ENCODE assay signal across 19 cellular contexts in the genomic region with DNA sequence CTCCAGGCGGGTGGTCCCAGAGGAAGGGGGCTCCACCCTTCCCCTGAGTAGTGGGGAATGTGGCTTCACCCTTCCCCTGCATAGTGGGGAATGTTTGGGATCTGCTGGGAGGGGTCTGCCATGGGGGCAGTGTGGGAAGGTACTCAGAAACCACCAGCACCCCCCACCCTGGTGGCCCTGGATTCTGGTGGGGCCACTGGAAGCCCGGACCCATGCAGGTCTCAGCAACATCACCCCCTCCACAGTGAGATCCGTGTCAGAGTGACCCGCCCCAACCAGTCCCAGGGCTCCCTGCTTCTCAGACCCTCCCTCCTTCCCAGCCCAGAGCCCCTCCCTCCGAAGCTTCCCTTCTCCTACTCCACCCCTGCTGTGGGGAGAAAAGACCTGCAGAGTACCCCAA. TPM values are rescaled to one million over a fixed set of nuclear protein-coding genes. Genes with fewer than 3 reads are reported as not detected.
DNase-seq lines count a peak whose midpoint lies in the region; ATAC-seq and TF ChIP-seq lines count a peak whose summit lies in the region.
"Had no signal": no experiment of that assay in that cellular context is flagged by ENCODE, and none has a peak within 500 bp of the region (broad histone marks: within the 10 kb centered on the region; RNA-seq: fewer than 3 reads in every experiment).

No MANE protein-coding gene starts in this region.

- no peaks in the 10 kb centered on the region for H3K9me2 ChIP-seq in DOHH2 (replicated peaks; ENCODE audit: control insufficient read depth, low read length)

- no peaks in the 10 kb centered on the region for H3K27me3 Mint-ChIP-seq in activated B cell treated with CpG ODN at 0.5 μM for 24 hours
- no peaks in the 10 kb centered on the region for H3K27me3 Mint-ChIP-seq in activated CD4-positive, alpha-beta T cell treated with anti-CD3 and anti-CD28 coated beads for 36 hours

- peaks cover 8% of the 10 kb centered on the region for H3K36me3 ChIP-seq in DOHH2 (ENCODE audit: control insufficient read depth, low read length)
- no peaks in the 10 kb centered on the region for H3K36me3 ChIP-seq in H7 (replicated peaks; ENCODE audit: control insufficient read depth, insufficient read depth, low read length)
- H3K36me3 ChIP-seq in spleen, result no peaks in the 10 kb centered on the region

- CTCF ChIA-PET in activated B cell treated with CpG ODN at 0.5 μM for 24 hours (lab: Charles Lee), result no interaction called here
- CTCF ChIA-PET in activated CD4-positive, alpha-beta T cell treated with anti-CD3 and anti-CD28 coated beads for 36 hours (lab: Charles Lee), result no interaction called here

- H3K27me3 ChIP-seq in DOHH2 (ENCODE audit: control insufficient read depth, low read length) (no peaks in the 10 kb centered on the region), H7 (ENCODE audit: control insufficient read depth, insufficient read depth, low read length) (no peaks in the 10 kb centered on the region), spleen (replicated peaks in 1 of 7) (peaks cover 0 to 20% (median 5%) of the 10 kb centered on the region in 7 donors)

- in situ Hi-C loops in G401 (cut with HindIII; ENCODE audit: low sequenced_read_pairs), result no loop called here

- H3K4me1 ChIP-seq in DOHH2 (ENCODE audit: control insufficient read depth, low read length), result peaks cover 78% of the 10 kb centered on the region
- peaks cover 12 to 65% (median 57%) of the 10 kb centered on the region in 6 donors for H3K4me1 ChIP-seq in spleen

- no peaks in the 10 kb centered on the region for H4K20me1 ChIP-seq in DOHH2 (ENCODE audit: control insufficient read depth, insufficient read depth, low read depth, low read length)

- intact Hi-C loops in activated B cell treated with CpG ODN at 0.5 μM for 24 hours (cut with micrococcal nuclease) (loop anchor here (2.0 kb wide), 1 partner anchor 268 kb away; no protein-coding TSS in a partner anchor), spleen (cut with DNase I; ENCODE audit: low total_unique reads) (no loop called here)
- intact Hi-C loops in activated CD4-positive, alpha-beta T cell treated with anti-CD3 and anti-CD28 coated beads for 36 hours (cut with DNase I, micrococcal nuclease), result no loop called here

- 47 to 75% (median 70%) methylated on average over 4 to 5 of the region's 5 CpGs for WGBS in spleen, 5 donors

- DNase-seq in H7, result peak; percentile 68
- no peak for DNase-seq in activated B cell treated with CpG ODN at 0.5 μM for 24 hours
- peak; percentile 76 for DNase-seq in spleen
- DNase-seq in G401 (ENCODE audit: low spot score), result no peak
- no peak for DNase-seq in activated CD4-positive, alpha-beta T cell treated with anti-CD3 and anti-CD28 coated beads, Interleukin-2, amount 50 U/mL, for 1 hour
- DNase-seq in activated CD4-positive, alpha-beta T cell treated with anti-CD3 and anti-CD28 coated beads for 36 hours, result no peak
- DNase-seq: CD4-positive, alpha-beta memory T cell; DND-41; H9; NCI-H1105; NCI-H146; NCI-H2029 treated with DMSO at 0.1 percent for 48 hours; NCI-H226; NCI-H510A treated with DMSO at 0.1 percent for 48 hours; NCI-H748 treated with DMSO at 0.1 percent for 48 hours; SHP77; SW 1271 had no signal

- TF ChIP-seq CTCF in DOHH2 (IDR thresholded peaks at IDR 0.05; ENCODE audit: low read depth, low read length, poor library complexity, severe bottlenecking) (no peak), activated B cell treated with CpG ODN at 0.5 μM for 24 hours (IDR thresholded peaks at IDR 0.05) (no peak), spleen (IDR thresholded peaks at IDR 0.05 in 8 of 11, conservative IDR thresholded peaks at IDR 0.05 in 3 of 11) (no peak)

- peak overlapping the region; percentile 97 for H3K4me2 ChIP-seq in DOHH2 (ENCODE audit: low read length)
- H3K4me2 ChIP-seq: KMS-11 had no signal

- POLR2A ChIA-PET in activated B cell treated with CpG ODN at 0.5 μM for 24 hours (lab: Charles Lee), result interaction anchor here (1.0 to 9.8 kb wide), 4 partner anchors 11 to 47 kb away, joined by 3 to 182 read pairs (median 10); no protein-coding TSS in a partner anchor
- POLR2A ChIA-PET in activated CD4-positive, alpha-beta T cell treated with anti-CD3 and anti-CD28 coated beads for 36 hours (lab: Charles Lee), result no interaction called here

- H3K36me3 Mint-ChIP-seq in activated B cell treated with CpG ODN at 0.5 μM for 24 hours (ENCODE audit: low read depth), result no peaks in the 10 kb centered on the region
- no peaks in the 10 kb centered on the region for H3K36me3 Mint-ChIP-seq in activated CD4-positive, alpha-beta T cell treated with anti-CD3 and anti-CD28 coated beads for 36 hours (ENCODE audit: low read depth)
- H3K36me3 Mint-ChIP-seq: CD4-positive, alpha-beta memory T cell had no signal

- H3K27ac ChIP-seq in DOHH2 (ENCODE audit: low read depth, low read length), result peak overlapping the region; percentile 100
- peak overlapping the region in 7 of 8 donors; percentile 51 to 93 (median 81) for H3K27ac ChIP-seq in spleen
- H3K27ac ChIP-seq: KMS-11 had no signal

- H3K4me1 Mint-ChIP-seq in activated B cell treated with CpG ODN at 0.5 μM for 24 hours, result peaks cover 93% of the 10 kb centered on the region
- peaks cover 37% of the 10 kb centered on the region for H3K4me1 Mint-ChIP-seq in activated CD4-positive, alpha-beta T cell treated with anti-CD3 and anti-CD28 coated beads for 36 hours

- H3K9me3 ChIP-seq in DOHH2 (ENCODE audit: control insufficient read depth, insufficient read depth, low read length) (peaks cover 9% of the 10 kb centered on the region; the same call in 1 of the 2 replicates), spleen (peaks cover 0 to 3% (median 0%) of the 10 kb centered on the region in 8 donors)

- H3F3A ChIP-seq in DOHH2 (ENCODE audit: control insufficient read depth, insufficient read depth), result peaks cover 59% of the 10 kb centered on the region

- ATAC-seq in activated B cell treated with CpG ODN at 0.5 μM for 24 hours (ENCODE audit: low read depth), result no peak
- ATAC-seq in activated CD4-positive, alpha-beta T cell treated with anti-CD3 and anti-CD28 coated beads for 36 hours, result no peak

- no peaks in the 10 kb centered on the region for H3K79me2 ChIP-seq in DOHH2 (ENCODE audit: control insufficient read depth, low read length)

- peak overlapping the region; percentile 79 for H3K4me3 Mint-ChIP-seq in activated B cell treated with CpG ODN at 0.5 μM for 24 hours
- no peak overlapping the region for H3K4me3 Mint-ChIP-seq in activated CD4-positive, alpha-beta T cell treated with anti-CD3 and anti-CD28 coated beads for 36 hours
- H3K4me3 Mint-ChIP-seq: CD4-positive, alpha-beta memory T cell; H9 had no signal

- TF ChIP-seq POLR2A in spleen (IDR thresholded peaks at IDR 0.05), result no peak

- peak overlapping the region; percentile 98 for H3K27ac Mint-ChIP-seq in activated B cell treated with CpG ODN at 0.5 μM for 24 hours
- H3K27ac Mint-ChIP-seq in activated CD4-positive, alpha-beta T cell treated with anti-CD3 and anti-CD28 coated beads for 36 hours, result no peak overlapping the region
- H3K27ac Mint-ChIP-seq: CD4-positive, alpha-beta memory T cell; H9 had no signal

- H3K4me3 ChIP-seq in DOHH2 (ENCODE audit: low read length) (peak overlapping the region; percentile 73), H7 (ENCODE audit: insufficient read depth, low read depth, low read length) (no peak overlapping the region), spleen (no peak overlapping the region)

- H3K9me3 Mint-ChIP-seq in activated B cell treated with CpG ODN at 0.5 μM for 24 hours, result peaks cover 1% of the 10 kb centered on the region
- no peaks in the 10 kb centered on the region for H3K9me3 Mint-ChIP-seq in activated CD4-positive, alpha-beta T cell treated with anti-CD3 and anti-CD28 coated beads for 36 hours (ENCODE audit: low read depth)

RNA-seq across cellular contexts. Expression of gene INF2, which starts 30.3 kb away (rescaled TPM):
- total RNA-seq in H7 (2014; rRNA removed; shearing (Covaris generic)), result 62.8 and 78.6 TPM in 2 replicates
- 38.6 and 47.2 TPM in 2 replicates for total RNA-seq in activated B cell treated with CpG ODN at 0.5 μM for 24 hours
- 100 to 1,000 TPM in 3 of 7 donors, 10 to 100 TPM in 4; 66.9 to 110 (median 96.4) TPM for total RNA-seq in spleen
- 100 to 1,000 TPM in 2 of 3 donors, 10 to 100 TPM in 1; 56.6 to 120 (median 102) TPM for polyA plus RNA-seq in spleen
- total RNA-seq in G401 (2014; rRNA removed; shearing (Covaris generic)), result 30.3 and 31.3 TPM in 2 replicates
- 10 to 100 TPM; 60.8 to 66.0 TPM for total RNA-seq in activated CD4-positive, alpha-beta T cell treated with anti-CD3 and anti-CD28 coated beads for 36 hours

RNA-seq across cellular contexts. Expression of gene TMEM179, which starts 54.6 kb away (rescaled TPM):
- total RNA-seq in H7 (2014; rRNA removed; shearing (Covaris generic)), result 1.9 and 3.2 TPM in 2 replicates
- total RNA-seq in activated B cell treated with CpG ODN at 0.5 μM for 24 hours (not detected in 2 replicates), spleen (not detected)
- under 1 TPM in 1 of 3 donors, not detected in 2; 0.08 TPM for polyA plus RNA-seq in spleen
- not detected in 2 replicates for total RNA-seq in G401 (2014; rRNA removed; shearing (Covaris generic))
- total RNA-seq in activated CD4-positive, alpha-beta T cell treated with anti-CD3 and anti-CD28 coated beads for 36 hours, result under 1 TPM in 1 of 2 experiments, not detected in 1; 0.32 TPM
- total RNA-seq: CD4-positive, alpha-beta memory T cell had no signal
- polyA plus RNA-seq: CD4-positive, alpha-beta memory T cell had no signal

Comparison
In these comparisons a context has a peak if more than half of its experiments do, and no peak if none do; other contexts are left out.
1. DNase-seq: peak in H7 (single experiment) and spleen (single experiment); none in activated B cell treated with CpG ODN at 0.5 μM for 24 hours (single experiment), G401 (single experiment), activated CD4-positive, alpha-beta T cell treated with anti-CD3 and anti-CD28 coated beads, Interleukin-2, amount 50 U/mL, for 1 hour (single experiment) and activated CD4-positive, alpha-beta T cell treated with anti-CD3 and anti-CD28 coated beads for 36 hours (single experiment).